In genomic region chr3:9946112-9947024, GRCh38 we compare ENCODE assay signal across 1 cellular context.
TF ChIP-seq lines count a peak whose summit lies in the region.

No MANE protein-coding gene starts in this region.

TF ChIP-seq in WTC11, 78 proteins besides CTCF, POLR2A, EP300 and RAD21 (continued from another document and continues in another):
- peak; percentile 94 for TF ChIP-seq ETV6 (CRISPR knock-in tag; IDR thresholded peaks at IDR 0.05)
- TF ChIP-seq MAX (CRISPR knock-in tag; IDR thresholded peaks at IDR 0.05): peak; percentile 70
- TF ChIP-seq, protein P1, sequence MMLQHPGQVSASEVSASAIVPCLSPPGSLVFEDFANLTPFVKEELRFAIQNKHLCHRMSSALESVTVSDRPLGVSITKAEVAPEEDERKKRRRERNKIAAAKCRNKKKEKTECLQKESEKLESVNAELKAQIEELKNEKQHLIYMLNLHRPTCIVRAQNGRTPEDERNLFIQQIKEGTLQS (CRISPR knock-in tag; conservative IDR thresholded peaks at IDR 0.05): no peak
- TF ChIP-seq, protein P2, sequence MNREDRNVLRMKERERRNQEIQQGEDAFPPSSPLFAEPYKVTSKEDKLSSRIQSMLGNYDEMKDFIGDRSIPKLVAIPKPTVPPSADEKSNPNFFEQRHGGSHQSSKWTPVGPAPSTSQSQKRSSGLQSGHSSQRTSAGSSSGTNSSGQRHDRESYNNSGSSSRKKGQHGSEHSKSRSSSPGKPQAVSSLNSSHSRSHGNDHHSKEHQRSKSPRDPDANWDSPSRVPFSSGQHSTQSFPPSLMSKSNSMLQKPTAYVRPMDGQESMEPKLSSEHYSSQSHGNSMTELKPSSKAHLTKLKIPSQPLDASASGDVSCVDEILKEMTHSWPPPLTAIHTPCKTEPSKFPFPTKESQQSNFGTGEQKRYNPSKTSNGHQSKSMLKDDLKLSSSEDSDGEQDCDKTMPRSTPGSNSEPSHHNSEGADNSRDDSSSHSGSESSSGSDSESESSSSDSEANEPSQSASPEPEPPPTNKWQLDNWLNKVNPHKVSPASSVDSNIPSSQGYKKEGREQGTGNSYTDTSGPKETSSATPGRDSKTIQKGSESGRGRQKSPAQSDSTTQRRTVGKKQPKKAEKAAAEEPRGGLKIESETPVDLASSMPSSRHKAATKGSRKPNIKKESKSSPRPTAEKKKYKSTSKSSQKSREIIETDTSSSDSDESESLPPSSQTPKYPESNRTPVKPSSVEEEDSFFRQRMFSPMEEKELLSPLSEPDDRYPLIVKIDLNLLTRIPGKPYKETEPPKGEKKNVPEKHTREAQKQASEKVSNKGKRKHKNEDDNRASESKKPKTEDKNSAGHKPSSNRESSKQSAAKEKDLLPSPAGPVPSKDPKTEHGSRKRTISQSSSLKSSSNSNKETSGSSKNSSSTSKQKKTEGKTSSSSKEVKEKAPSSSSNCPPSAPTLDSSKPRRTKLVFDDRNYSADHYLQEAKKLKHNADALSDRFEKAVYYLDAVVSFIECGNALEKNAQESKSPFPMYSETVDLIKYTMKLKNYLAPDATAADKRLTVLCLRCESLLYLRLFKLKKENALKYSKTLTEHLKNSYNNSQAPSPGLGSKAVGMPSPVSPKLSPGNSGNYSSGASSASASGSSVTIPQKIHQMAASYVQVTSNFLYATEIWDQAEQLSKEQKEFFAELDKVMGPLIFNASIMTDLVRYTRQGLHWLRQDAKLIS (CRISPR knock-in tag; IDR thresholded peaks at IDR 0.05; ENCODE audit: borderline replicate concordance): peak; percentile 79; the same call in 1 of the 2 replicates
- TF ChIP-seq TP53 (CRISPR knock-in tag; IDR thresholded peaks at IDR 0.05): peak; percentile 84
- no peak for TF ChIP-seq ZNF512 (CRISPR knock-in tag; IDR thresholded peaks at IDR 0.05; ENCODE audit: borderline replicate concordance)
- peak; percentile 78 for TF ChIP-seq SP1 (CRISPR knock-in tag; conservative IDR thresholded peaks at IDR 0.05)
- 0 out of 2 replicates have a peak, but pooled peaks have one; percentile 48 for TF ChIP-seq MLX (CRISPR knock-in tag; IDR thresholded peaks at IDR 0.05)
- TF ChIP-seq, protein P3, sequence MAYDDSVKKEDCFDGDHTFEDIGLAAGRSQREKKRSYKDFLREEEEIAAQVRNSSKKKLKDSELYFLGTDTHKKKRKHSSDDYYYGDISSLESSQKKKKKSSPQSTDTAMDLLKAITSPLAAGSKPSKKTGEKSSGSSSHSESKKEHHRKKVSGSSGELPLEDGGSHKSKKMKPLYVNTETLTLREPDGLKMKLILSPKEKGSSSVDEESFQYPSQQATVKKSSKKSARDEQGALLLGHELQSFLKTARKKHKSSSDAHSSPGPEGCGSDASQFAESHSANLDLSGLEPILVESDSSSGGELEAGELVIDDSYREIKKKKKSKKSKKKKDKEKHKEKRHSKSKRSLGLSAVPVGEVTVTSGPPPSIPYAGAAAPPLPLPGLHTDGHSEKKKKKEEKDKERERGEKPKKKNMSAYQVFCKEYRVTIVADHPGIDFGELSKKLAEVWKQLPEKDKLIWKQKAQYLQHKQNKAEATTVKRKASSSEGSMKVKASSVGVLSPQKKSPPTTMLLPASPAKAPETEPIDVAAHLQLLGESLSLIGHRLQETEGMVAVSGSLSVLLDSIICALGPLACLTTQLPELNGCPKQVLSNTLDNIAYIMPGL (CRISPR knock-in tag; IDR thresholded peaks at IDR 0.05): peak; percentile 98
- TF ChIP-seq CREM (CRISPR knock-in tag; IDR thresholded peaks at IDR 0.05): peak; percentile 74
- TF ChIP-seq ARID4B (CRISPR knock-in tag; IDR thresholded peaks at IDR 0.05; ENCODE audit: borderline replicate concordance): no peak; the same call in 1 of the 2 replicates
- TF ChIP-seq NFE2L1 (CRISPR knock-in tag; IDR thresholded peaks at IDR 0.05): no peak
- TF ChIP-seq, protein P4, sequence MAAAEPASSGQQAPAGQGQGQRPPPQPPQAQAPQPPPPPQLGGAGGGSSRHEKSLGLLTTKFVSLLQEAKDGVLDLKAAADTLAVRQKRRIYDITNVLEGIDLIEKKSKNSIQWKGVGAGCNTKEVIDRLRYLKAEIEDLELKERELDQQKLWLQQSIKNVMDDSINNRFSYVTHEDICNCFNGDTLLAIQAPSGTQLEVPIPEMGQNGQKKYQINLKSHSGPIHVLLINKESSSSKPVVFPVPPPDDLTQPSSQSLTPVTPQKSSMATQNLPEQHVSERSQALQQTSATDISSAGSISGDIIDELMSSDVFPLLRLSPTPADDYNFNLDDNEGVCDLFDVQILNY (CRISPR knock-in tag; IDR thresholded peaks at IDR 0.05): peak; percentile 72; the same call in 1 of the 2 replicates
- peak; percentile 71; the same call in 1 of the 2 replicates for TF ChIP-seq EMX1 (CRISPR knock-in tag; IDR thresholded peaks at IDR 0.05)
- TF ChIP-seq GABPB1 (CRISPR knock-in tag; IDR thresholded peaks at IDR 0.05): no peak; the same call in 1 of the 2 replicates
- peak; percentile 28; the same call in 1 of the 2 replicates for TF ChIP-seq KAT7 (CRISPR knock-in tag; IDR thresholded peaks at IDR 0.05; ENCODE audit: borderline replicate concordance)
- TF ChIP-seq OVOL2 (CRISPR knock-in tag; IDR thresholded peaks at IDR 0.05; ENCODE audit: borderline replicate concordance): no peak
- TF ChIP-seq USF1 (CRISPR knock-in tag; IDR thresholded peaks at IDR 0.05): 0 out of 2 replicates have a peak, but pooled peaks have one; percentile 12
- no peak for TF ChIP-seq JAZF1 (CRISPR knock-in tag; IDR thresholded peaks at IDR 0.05)
- no peak for TF ChIP-seq RORB (CRISPR knock-in tag; IDR thresholded peaks at IDR 0.05)
- peak; percentile 74 for TF ChIP-seq FOXK1 (CRISPR knock-in tag; IDR thresholded peaks at IDR 0.05)
- TF ChIP-seq MYBL2 (CRISPR knock-in tag; IDR thresholded peaks at IDR 0.05): peak; percentile 51; the same call in 1 of the 2 replicates
- TF ChIP-seq, protein P5, sequence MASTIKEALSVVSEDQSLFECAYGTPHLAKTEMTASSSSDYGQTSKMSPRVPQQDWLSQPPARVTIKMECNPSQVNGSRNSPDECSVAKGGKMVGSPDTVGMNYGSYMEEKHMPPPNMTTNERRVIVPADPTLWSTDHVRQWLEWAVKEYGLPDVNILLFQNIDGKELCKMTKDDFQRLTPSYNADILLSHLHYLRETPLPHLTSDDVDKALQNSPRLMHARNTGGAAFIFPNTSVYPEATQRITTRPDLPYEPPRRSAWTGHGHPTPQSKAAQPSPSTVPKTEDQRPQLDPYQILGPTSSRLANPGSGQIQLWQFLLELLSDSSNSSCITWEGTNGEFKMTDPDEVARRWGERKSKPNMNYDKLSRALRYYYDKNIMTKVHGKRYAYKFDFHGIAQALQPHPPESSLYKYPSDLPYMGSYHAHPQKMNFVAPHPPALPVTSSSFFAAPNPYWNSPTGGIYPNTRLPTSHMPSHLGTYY (CRISPR knock-in tag; IDR thresholded peaks at IDR 0.05): no peak
- TF ChIP-seq PREB (CRISPR knock-in tag; IDR thresholded peaks at IDR 0.05; ENCODE audit: borderline replicate concordance): no peak
- TF ChIP-seq ZNF121 (CRISPR knock-in tag; IDR thresholded peaks at IDR 0.05): peak; percentile 55; the same call in 1 of the 2 replicates
- peak; percentile 43; the same call in 1 of the 2 replicates for TF ChIP-seq E2F4 (CRISPR knock-in tag; IDR thresholded peaks at IDR 0.05; ENCODE audit: borderline replicate concordance, low read depth)
- TF ChIP-seq, protein P6, sequence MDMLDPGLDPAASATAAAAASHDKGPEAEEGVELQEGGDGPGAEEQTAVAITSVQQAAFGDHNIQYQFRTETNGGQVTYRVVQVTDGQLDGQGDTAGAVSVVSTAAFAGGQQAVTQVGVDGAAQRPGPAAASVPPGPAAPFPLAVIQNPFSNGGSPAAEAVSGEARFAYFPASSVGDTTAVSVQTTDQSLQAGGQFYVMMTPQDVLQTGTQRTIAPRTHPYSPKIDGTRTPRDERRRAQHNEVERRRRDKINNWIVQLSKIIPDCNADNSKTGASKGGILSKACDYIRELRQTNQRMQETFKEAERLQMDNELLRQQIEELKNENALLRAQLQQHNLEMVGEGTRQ (CRISPR knock-in tag; IDR thresholded peaks at IDR 0.05): peak; percentile 46; the same call in 1 of the 2 replicates
- peak; percentile 78; the same call in 1 of the 2 replicates for TF ChIP-seq FOXP1 (CRISPR knock-in tag; IDR thresholded peaks at IDR 0.05; ENCODE audit: borderline replicate concordance)
- TF ChIP-seq ZNF396 (CRISPR knock-in tag; IDR thresholded peaks at IDR 0.05; ENCODE audit: borderline replicate concordance): no peak
- TF ChIP-seq, protein P7, sequence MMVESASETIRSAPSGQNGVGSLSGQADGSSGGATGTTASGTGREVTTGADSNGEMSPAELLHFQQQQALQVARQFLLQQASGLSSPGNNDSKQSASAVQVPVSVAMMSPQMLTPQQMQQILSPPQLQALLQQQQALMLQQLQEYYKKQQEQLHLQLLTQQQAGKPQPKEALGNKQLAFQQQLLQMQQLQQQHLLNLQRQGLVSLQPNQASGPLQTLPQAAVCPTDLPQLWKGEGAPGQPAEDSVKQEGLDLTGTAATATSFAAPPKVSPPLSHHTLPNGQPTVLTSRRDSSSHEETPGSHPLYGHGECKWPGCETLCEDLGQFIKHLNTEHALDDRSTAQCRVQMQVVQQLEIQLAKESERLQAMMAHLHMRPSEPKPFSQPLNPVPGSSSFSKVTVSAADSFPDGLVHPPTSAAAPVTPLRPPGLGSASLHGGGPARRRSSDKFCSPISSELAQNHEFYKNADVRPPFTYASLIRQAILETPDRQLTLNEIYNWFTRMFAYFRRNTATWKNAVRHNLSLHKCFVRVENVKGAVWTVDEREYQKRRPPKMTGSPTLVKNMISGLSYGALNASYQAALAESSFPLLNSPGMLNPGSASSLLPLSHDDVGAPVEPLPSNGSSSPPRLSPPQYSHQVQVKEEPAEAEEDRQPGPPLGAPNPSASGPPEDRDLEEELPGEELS (CRISPR knock-in tag; IDR thresholded peaks at IDR 0.05): no peak
- peak; percentile 72; the same call in 1 of the 2 replicates for TF ChIP-seq ESRRA (CRISPR knock-in tag; IDR thresholded peaks at IDR 0.05; ENCODE audit: borderline replicate concordance)
